In the genomic region with DNA sequence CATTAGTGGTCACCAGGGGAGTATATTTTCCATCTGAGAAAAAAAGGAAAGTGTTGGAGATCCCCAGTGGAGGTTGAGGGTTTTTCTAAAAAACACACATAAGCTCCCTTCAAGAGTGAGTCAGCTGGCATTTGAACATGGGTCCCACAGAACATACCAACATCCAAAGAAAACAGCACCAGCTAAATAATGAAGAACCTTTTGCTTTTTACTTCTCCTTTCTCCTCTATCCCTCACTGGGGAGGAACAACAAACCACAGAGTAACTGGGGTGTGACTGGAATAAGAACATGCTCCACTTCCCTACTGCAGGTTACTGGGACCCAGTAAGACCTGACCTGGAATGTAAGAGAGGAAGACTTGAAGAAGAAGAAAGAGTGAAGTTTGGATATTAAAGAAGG, we compare ENCODE assay signal across 17 cellular contexts. TPM values are rescaled to one million over a fixed set of nuclear protein-coding genes. Genes with fewer than 3 reads are reported as not detected.
DNase-seq lines count a peak whose midpoint lies in the region; ATAC-seq and TF ChIP-seq lines count a peak whose summit lies in the region.
"Had no signal": no experiment of that assay in that cellular context is flagged by ENCODE, and none has a peak within 500 bp of the region (broad histone marks: within the 10 kb centered on the region; RNA-seq: fewer than 3 reads in every experiment).

No MANE protein-coding gene starts in this region.

- H3K4me1 Mint-ChIP-seq in activated naive CD8-positive, alpha-beta T cell treated with anti-CD3 and anti-CD28 coated beads, Interleukin-2, amount 50 U/mL, for 24 hours = peaks cover 27% of the 10 kb centered on the region
- H3K4me1 Mint-ChIP-seq in activated naive CD8-positive, alpha-beta T cell treated with anti-CD3 and anti-CD28 coated beads for 36 hours = peaks cover 8% of the 10 kb centered on the region
- H3K4me1 Mint-ChIP-seq: CD8-positive, alpha-beta memory T cell; T-helper 17 cell had no signal

- intact Hi-C loops in upper lobe of right lung (cut with DNase I) = no loop called here

- no peak for TF ChIP-seq CTCF in VCaP (conservative IDR thresholded peaks at IDR 0.05)
- TF ChIP-seq CTCF in upper lobe of right lung (IDR thresholded peaks at IDR 0.05) = no peak
- TF ChIP-seq CTCF in right atrium auricular region (IDR thresholded peaks at IDR 0.05) = no peak

- peak overlapping the region; percentile 55 for H3K27ac Mint-ChIP-seq in activated naive CD8-positive, alpha-beta T cell treated with anti-CD3 and anti-CD28 coated beads, Interleukin-2, amount 50 U/mL, for 24 hours
- no peak overlapping the region for H3K27ac Mint-ChIP-seq in activated naive CD8-positive, alpha-beta T cell treated with anti-CD3 and anti-CD28 coated beads for 36 hours
- H3K27ac Mint-ChIP-seq: T-helper 17 cell had no signal

- H3K27me3 ChIP-seq in upper lobe of right lung = no peaks in the 10 kb centered on the region
- no peaks in the 10 kb centered on the region for H3K27me3 ChIP-seq in right atrium auricular region
- H3K27me3 ChIP-seq: pancreas had no signal

- H3K9me3 Mint-ChIP-seq in activated naive CD8-positive, alpha-beta T cell treated with anti-CD3 and anti-CD28 coated beads, Interleukin-2, amount 50 U/mL, for 24 hours = peaks cover 3% of the 10 kb centered on the region
- H3K9me3 Mint-ChIP-seq in activated naive CD8-positive, alpha-beta T cell treated with anti-CD3 and anti-CD28 coated beads for 36 hours = no peaks in the 10 kb centered on the region
- H3K9me3 Mint-ChIP-seq: activated CD4-positive, alpha-beta T cell treated with anti-CD3 and anti-CD28 coated beads, Interleukin-2, amount 10 ng/mL, durations not matched to agents 24 days and 14 days; CD8-positive, alpha-beta memory T cell had no signal

- H3K4me3 ChIP-seq in upper lobe of right lung = no peak overlapping the region
- H3K4me3 ChIP-seq in right atrium auricular region = no peak overlapping the region
- H3K4me3 ChIP-seq: A549, pancreas had no signal

- H3K9me3 ChIP-seq in upper lobe of right lung (no peaks in the 10 kb centered on the region), right atrium auricular region (no peaks in the 10 kb centered on the region)
- H3K9me3 ChIP-seq: A549, pancreas had no signal

- H3K27ac ChIP-seq in VCaP (peak overlapping the region; percentile 52), upper lobe of right lung (no peak overlapping the region), right atrium auricular region (no peak overlapping the region)
- H3K27ac ChIP-seq: A549, pancreas had no signal

- H3K27me3 Mint-ChIP-seq in activated naive CD8-positive, alpha-beta T cell treated with anti-CD3 and anti-CD28 coated beads, Interleukin-2, amount 50 U/mL, for 24 hours = peaks cover 5% of the 10 kb centered on the region
- no peaks in the 10 kb centered on the region for H3K27me3 Mint-ChIP-seq in activated naive CD8-positive, alpha-beta T cell treated with anti-CD3 and anti-CD28 coated beads for 36 hours
- H3K27me3 Mint-ChIP-seq: T-helper 17 cell had no signal

- no peaks in the 10 kb centered on the region for H3K36me3 ChIP-seq in upper lobe of right lung
- no peaks in the 10 kb centered on the region for H3K36me3 ChIP-seq in right atrium auricular region
- H3K36me3 ChIP-seq: pancreas had no signal

- no peaks in the 10 kb centered on the region for H3K4me1 ChIP-seq in upper lobe of right lung
- no peaks in the 10 kb centered on the region for H3K4me1 ChIP-seq in right atrium auricular region
- H3K4me1 ChIP-seq: pancreas had no signal

- H3K4me3 Mint-ChIP-seq in activated naive CD8-positive, alpha-beta T cell treated with anti-CD3 and anti-CD28 coated beads, Interleukin-2, amount 50 U/mL, for 24 hours = no peak overlapping the region
- H3K4me3 Mint-ChIP-seq in activated naive CD8-positive, alpha-beta T cell treated with anti-CD3 and anti-CD28 coated beads for 36 hours = no peak overlapping the region
- H3K4me3 Mint-ChIP-seq: activated CD4-positive, alpha-beta T cell treated with anti-CD3 and anti-CD28 coated beads, Interleukin-2, amount 10 ng/mL, durations not matched to agents 24 days and 14 days; CD8-positive, alpha-beta memory T cell; T-helper 17 cell had no signal

- peaks cover 2% of the 10 kb centered on the region for H3K36me3 Mint-ChIP-seq in activated naive CD8-positive, alpha-beta T cell treated with anti-CD3 and anti-CD28 coated beads, Interleukin-2, amount 50 U/mL, for 24 hours (ENCODE audit: low read depth)
- no peaks in the 10 kb centered on the region for H3K36me3 Mint-ChIP-seq in activated naive CD8-positive, alpha-beta T cell treated with anti-CD3 and anti-CD28 coated beads for 36 hours

- no peak for DNase-seq in activated naive CD8-positive, alpha-beta T cell treated with anti-CD3 and anti-CD28 coated beads, Interleukin-2, amount 50 U/mL, for 24 hours
- no peak for DNase-seq in activated naive CD8-positive, alpha-beta T cell treated with anti-CD3 and anti-CD28 coated beads for 36 hours
- peak; percentile 30 for DNase-seq in medulla oblongata (ENCODE audit: extremely low spot score)
- no peak for DNase-seq in upper lobe of right lung
- DNase-seq in right atrium auricular region (ENCODE audit: low spot score) = no peak
- DNase-seq in NCI-H1930 (lab: John Stamatoyannopoulos, UW) = no peak
- DNase-seq: activated CD4-positive, alpha-beta T cell treated with anti-CD3 and anti-CD28 coated beads, Interleukin-2, amount 10 ng/mL, durations not matched to agents 24 days and 14 days; activated T-cell treated with anti-CD3 and anti-CD28 coated beads, Interleukin-2, amount 50 U/mL, for 48 hours; CD8-positive, alpha-beta memory T cell; glutamatergic neuron; NCI-H146; NCI-H510A treated with DMSO at 0.1 percent for 48 hours; pancreas; T-helper 17 cell had no signal

- peak; percentile 75 for ATAC-seq in activated naive CD8-positive, alpha-beta T cell treated with anti-CD3 and anti-CD28 coated beads, Interleukin-2, amount 50 U/mL, for 24 hours
- ATAC-seq in upper lobe of right lung (peak; percentile 75), HG03571 (IDR thresholded peaks at IDR 0.05; ENCODE audit: unreplicated experiment) (no peak)
- ATAC-seq: A549, T-helper 17 cell had no signal

RNA-seq across cellular contexts. Expression of a gene that starts 56.5 kb away (rescaled TPM):
- total RNA-seq in activated naive CD8-positive, alpha-beta T cell treated with anti-CD3 and anti-CD28 coated beads for 36 hours = 1 to 10 TPM; 1.9 to 2.3 TPM
- total RNA-seq in upper lobe of right lung (93.4 TPM), right atrium auricular region (10 to 100 TPM; 17.4 to 18.7 TPM)

Comparison
In these comparisons a context has a peak if more than half of its experiments do, and no peak if none do; other contexts are left out.
1. RNA of a gene that starts 56.5 kb away (total RNA-seq): 93.4 TPM in upper lobe of right lung (single experiment) and 17.4 to 18.7 TPM in right atrium auricular region; 1.9 to 2.3 TPM in activated naive CD8-positive, alpha-beta T cell treated with anti-CD3 and anti-CD28 coated beads for 36 hours; every median in the first group is over 4 times any median in the second.